ENCODE assay signal across 22 cellular contexts in genomic region chr3:14242490-14243311, GRCh38.
DNase-seq lines count a peak whose midpoint lies in the region; ATAC-seq, FAIRE-seq and TF ChIP-seq lines count a peak whose summit lies in the region.
"Had no signal": no experiment of that assay in that cellular context is flagged by ENCODE, and none has a peak within 500 bp of the region (broad histone marks: within the 10 kb centered on the region; RNA-seq: fewer than 3 reads in every experiment).

No MANE protein-coding gene starts in this region.

- H3K79me1 ChIP-seq in IMR-90 (ENCODE audit: low read depth in 1 of 2, low read length in 2 of 2): no peaks in the 10 kb centered on the region

- peak overlapping the region; percentile 26 for H2BK120ac ChIP-seq in IMR-90 (ENCODE audit: low read depth, low read length)

- no peaks in the 10 kb centered on the region for H4K20me1 ChIP-seq in IMR-90 (ENCODE audit: insufficient read depth, low read length)
- no peaks in the 10 kb centered on the region for H4K20me1 ChIP-seq in neural progenitor cell (ENCODE audit: low read depth)

- no peak overlapping the region for H3K23ac ChIP-seq in IMR-90 (ENCODE audit: low read depth, low read length)

- no peak for TF ChIP-seq POLR2A in IMR-90 (IDR thresholded peaks at IDR 0.05; ENCODE audit: low read depth, low read length)

- no peak overlapping the region for H4K5ac ChIP-seq in IMR-90 (ENCODE audit: low read depth, low read length)

- peaks cover 6% of the 10 kb centered on the region; the same call in 1 of the 2 replicates for H3K9me1 ChIP-seq in IMR-90 (ENCODE audit: insufficient read depth, low read length)

- H3K4me1 Mint-ChIP-seq in neural progenitor cell: peaks cover 14% of the 10 kb centered on the region

- H3K27me3 ChIP-seq in IMR-90 (ENCODE audit: control insufficient read depth, insufficient read depth, low read length) (no peaks in the 10 kb centered on the region), neural progenitor cell (no peaks in the 10 kb centered on the region)
- H3K27me3 ChIP-seq: BE2C, SJCRH30 had no signal

- H3K4me3 ChIP-seq in IMR-90 (ENCODE audit: insufficient read depth, low read depth, low read length) (no peak overlapping the region), coronary artery (no peak overlapping the region), neural progenitor cell (no peak overlapping the region)
- H3K4me3 ChIP-seq: HAP-1, SJCRH30 had no signal

- H4K8ac ChIP-seq in IMR-90 (ENCODE audit: low read depth in 2 of 2, low read length in 2 of 2): no peak overlapping the region

- FAIRE-seq in urothelium cell line (lab: Jason Lieb, UNC): no peak
- FAIRE-seq: D721Med, HepG2, RCC 7860 had no signal

- TF ChIP-seq RAD21 in IMR-90 (IDR thresholded peaks at IDR 0.05; ENCODE audit: low read length): no peak

- no peaks in the 10 kb centered on the region for H3K27me3 Mint-ChIP-seq in neural progenitor cell (ENCODE audit: insufficient read depth, low read depth)

- WGBS in IMR-90 (ENCODE audit: extremely low coverage in 2 of 2, insufficient read length in 1 of 2), 2 experiments: 86% methylated on average over 2 of the region's 12 CpGs; no CpG with 5 or more reads in 1 of the 2 experiments

- peak overlapping the region; percentile 21; the same call in 1 of the 2 replicates for H2AK5ac ChIP-seq in IMR-90 (ENCODE audit: low read depth, low read length)

- no peaks in the 10 kb centered on the region for H3K36me3 Mint-ChIP-seq in neural progenitor cell

- H3K56ac ChIP-seq in IMR-90 (ENCODE audit: extremely low read depth, insufficient read depth, low read length): no peak overlapping the region

- POLR2A ChIA-PET in IMR-90 (lab: Charles Lee; ENCODE audit: unreplicated experiment): no interaction called here

- H3K4me2 ChIP-seq in IMR-90 (ENCODE audit: low read depth, low read length) (no peak overlapping the region), neural progenitor cell (peak overlapping the region; percentile 57)

- H3K9me3 ChIP-seq in IMR-90 (ENCODE audit: control insufficient read depth, insufficient read depth, low read length): no peaks in the 10 kb centered on the region
- no peaks in the 10 kb centered on the region for H3K9me3 ChIP-seq in neural progenitor cell (ENCODE audit: low read depth)
- H3K9me3 ChIP-seq: BE2C, HAP-1, SJCRH30 had no signal

- ATAC-seq in IMR-90 (ENCODE audit: low read depth): no peak
- ATAC-seq in sciatic nerve: peak; percentile 10
- ATAC-seq in GM21423 (IDR thresholded peaks at IDR 0.05; ENCODE audit: unreplicated experiment): no peak
- ATAC-seq: HepG2 had no signal

- no peak overlapping the region for H2AK9ac ChIP-seq in IMR-90 (replicated peaks; ENCODE audit: low read depth, low read length, poor library complexity)

- in situ Hi-C loops in IMR-90 (cut with MboI; ENCODE audit: low sequenced_read_pairs): no loop called here

- peak overlapping the region; percentile 60 for H3K4ac ChIP-seq in IMR-90 (ENCODE audit: low read depth, low read length)

- no peak overlapping the region for H2AFZ ChIP-seq in IMR-90 (replicated peaks; ENCODE audit: low read length, poor library complexity)
- H2AFZ ChIP-seq in neural progenitor cell (replicated peaks): peak overlapping the region; percentile 83

- CTCF ChIA-PET in IMR-90 (lab: Yijun Ruan, JAX): interaction anchor here (0.6 to 1.2 kb wide), 2 partner anchors 9 to 39 kb away, joined by 3 to 4 read pairs; no protein-coding TSS in a partner anchor

- H3K9me3 Mint-ChIP-seq in neural progenitor cell: no peaks in the 10 kb centered on the region

- H2BK5ac ChIP-seq in IMR-90 (ENCODE audit: low read depth, low read length, poor library complexity, severe bottlenecking): no peak overlapping the region

- H3K4me1 ChIP-seq in IMR-90 (ENCODE audit: control insufficient read depth, insufficient read depth, low read length) (peaks cover 15% of the 10 kb centered on the region), neural progenitor cell (peaks cover 11% of the 10 kb centered on the region)
- H3K4me1 ChIP-seq: BE2C, HAP-1, SJCRH30 had no signal

- H3F3A ChIP-seq in neural progenitor cell (ENCODE audit: low read depth): peaks cover 6% of the 10 kb centered on the region

- H2BK20ac ChIP-seq in IMR-90 (ENCODE audit: low read depth, low read length): peak overlapping the region; percentile 42; the same call in 1 of the 2 replicates

- peak overlapping the region; percentile 52; the same call in 2 of the 3 replicates for H2BK15ac ChIP-seq in IMR-90 (ENCODE audit: low read depth, low read length)

- TF ChIP-seq CTCF in IMR-90 (conservative IDR thresholded peaks at IDR 0.05; ENCODE audit: low read depth, low read length) (no peak), coronary artery (IDR thresholded peaks at IDR 0.05) (no peak), neural progenitor cell (IDR thresholded peaks at IDR 0.05) (no peak)

- DNase-seq in IMR-90: no peak
- DNase-seq in coronary artery (ENCODE audit: low spot score): peak; percentile 52
- DNase-seq in neural progenitor cell (ENCODE audit: low spot score): peak; percentile 54
- DNase-seq in sciatic nerve (ENCODE audit: low spot score): no peak
- no peak for DNase-seq in DMS 273 treated with DMSO at 0.1 percent for 48 hours (lab: John Stamatoyannopoulos, UW)
- DNase-seq in urothelium cell line (ENCODE audit: low spot score): no peak
- DNase-seq: BE2C, EL, GF-D8, KG1, NCI-H1105 treated with DMSO at 0.1 percent for 48 hours, NCI-H2029 treated with DMSO at 0.1 percent for 48 hours, NCI-H345, NCI-H524 treated with DMSO at 0.1 percent for 48 hours, OCI-M1, SJCRH30 had no signal

- no peaks in the 10 kb centered on the region for H3K36me3 ChIP-seq in IMR-90 (ENCODE audit: control insufficient read depth, insufficient read depth, low read length)
- no peaks in the 10 kb centered on the region for H3K36me3 ChIP-seq in neural progenitor cell
- H3K36me3 ChIP-seq: BE2C, HAP-1, SJCRH30 had no signal

- H3K14ac ChIP-seq in IMR-90 (replicated peaks; ENCODE audit: low read depth, low read length): no peak overlapping the region

- H3K27ac ChIP-seq in IMR-90 (ENCODE audit: insufficient read depth, low read length) (no peak overlapping the region), coronary artery (no peak overlapping the region), neural progenitor cell (no peak overlapping the region)
- H3K27ac ChIP-seq: HL-60, SJCRH30 had no signal

- no peak overlapping the region for H3K9ac ChIP-seq in IMR-90 (ENCODE audit: low read depth, low read length)
- H3K9ac ChIP-seq in neural progenitor cell: no peak overlapping the region

- peak overlapping the region; percentile 35 for H3K27ac Mint-ChIP-seq in neural progenitor cell

- no TSS peak for BruUV-seq in IMR-90 (replicated peaks; lab: Mats Ljungman, UMichigan)

- no peak overlapping the region for H3K4me3 Mint-ChIP-seq in neural progenitor cell

- H4K91ac ChIP-seq in IMR-90 (ENCODE audit: insufficient read depth, low read depth, low read length): peak overlapping the region; percentile 55

- intact Hi-C loops in IMR-90 (cut with micrococcal nuclease) (no loop called here), sciatic nerve (cut with DNase I) (no loop called here)

- H3K18ac ChIP-seq in IMR-90 (ENCODE audit: low read depth, low read length): no peak overlapping the region; the same call in 1 of the 2 replicates

- H3K79me2 ChIP-seq in neural progenitor cell (ENCODE audit: low read depth): no peaks in the 10 kb centered on the region

- dilution Hi-C loops in IMR-90 (cut with HindIII; ENCODE audit: low sequenced_read_pairs, unreplicated experiment): no loop called here

TF ChIP-seq in IMR-90, 13 proteins besides CTCF, POLR2A, EP300 and RAD21:
- TF ChIP-seq MAFK (IDR thresholded peaks at IDR 0.05; ENCODE audit: low read depth, low read length): no peak
- TF ChIP-seq CEBPB (IDR thresholded peaks at IDR 0.05; ENCODE audit: low read depth, low read length): no peak
- TF ChIP-seq MAZ (IDR thresholded peaks at IDR 0.05; ENCODE audit: borderline replicate concordance, low read depth, low read length): no peak
- no peak for TF ChIP-seq MXI1 (IDR thresholded peaks at IDR 0.05; ENCODE audit: borderline replicate concordance, low read depth, low read length)
- TF ChIP-seq FOS (IDR thresholded peaks at IDR 0.05; ENCODE audit: low read depth, low read length): no peak
- no peak for TF ChIP-seq CHD1 (IDR thresholded peaks at IDR 0.05; ENCODE audit: low read depth, low read length)
- no peak for TF ChIP-seq NFE2L2 (IDR thresholded peaks at IDR 0.05; ENCODE audit: low read depth, low read length)
- no peak for TF ChIP-seq SMC3 (IDR thresholded peaks at IDR 0.05; ENCODE audit: low read depth, low read length)
- no peak for TF ChIP-seq RCOR1 (IDR thresholded peaks at IDR 0.05; ENCODE audit: insufficient replicate concordance, low read length)
- no peak for TF ChIP-seq ELK1 (IDR thresholded peaks at IDR 0.05; ENCODE audit: borderline replicate concordance, low read depth, low read length)
- no peak for TF ChIP-seq USF2 (IDR thresholded peaks at IDR 0.05; ENCODE audit: low read depth, low read length)
- no peak for TF ChIP-seq RFX5 (IDR thresholded peaks at IDR 0.05; ENCODE audit: low read depth, low read length)
- TF ChIP-seq BHLHE40 (IDR thresholded peaks at IDR 0.05; ENCODE audit: low read depth, low read length): no peak

Comparison
In these comparisons a context has a peak if more than half of its experiments do, and no peak if none do; other contexts are left out.
1. DNase-seq: peak in coronary artery (single experiment) and neural progenitor cell (single experiment); none in IMR-90 (single experiment), sciatic nerve (single experiment), DMS 273 treated with DMSO at 0.1 percent for 48 hours (single experiment) and urothelium cell line (single experiment).